Comparison of ENCODE assay signal across 12 cellular contexts in the genomic region with DNA sequence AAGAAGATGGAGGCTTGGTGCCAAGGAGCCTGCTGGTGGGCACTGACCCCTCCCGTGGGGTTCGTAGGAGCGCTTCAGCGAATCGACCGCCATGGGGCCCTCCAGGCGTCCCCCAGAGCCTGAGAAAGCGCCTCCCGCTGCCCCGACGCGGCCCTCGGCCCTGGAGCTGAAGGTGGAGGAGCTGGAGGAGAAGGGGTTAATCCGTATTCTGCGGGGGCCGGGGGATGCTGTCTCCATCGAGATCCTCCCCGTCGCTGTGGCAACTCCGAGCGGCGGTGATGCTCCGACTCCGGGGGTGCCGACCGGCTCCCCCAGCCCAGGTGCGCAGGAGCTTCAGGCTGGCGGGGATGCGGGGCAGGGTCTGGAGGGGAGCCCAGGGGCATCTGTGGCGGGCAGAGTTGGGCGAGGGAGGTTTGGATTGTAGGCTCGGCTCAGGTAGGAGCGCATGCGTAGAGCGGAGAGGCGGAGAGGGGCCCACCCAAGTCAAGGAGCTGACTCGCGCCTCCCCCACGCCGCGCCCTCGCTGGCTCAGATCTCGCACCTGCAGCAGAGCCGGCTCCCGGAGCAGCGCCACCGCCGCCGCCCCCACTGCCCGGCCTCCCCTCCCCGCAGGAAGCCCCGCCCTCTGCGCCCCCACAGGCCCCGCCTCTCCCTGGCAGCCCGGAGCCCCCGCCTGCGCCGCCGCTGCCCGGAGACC. TPM values are rescaled to one million over a fixed set of nuclear protein-coding genes. Genes with fewer than 3 reads are reported as not detected.
DNase-seq lines count a peak whose midpoint lies in the region; ATAC-seq and TF ChIP-seq lines count a peak whose summit lies in the region.
"Had no signal": no experiment of that assay in that cellular context is flagged by ENCODE, and none has a peak within 500 bp of the region (broad histone marks: within the 10 kb centered on the region; RNA-seq: fewer than 3 reads in every experiment).

No MANE protein-coding gene starts in this region.

- H3K4me1 ChIP-seq in thoracic aorta (ENCODE audit: control insufficient read depth in 1 of 2, low read depth in 2 of 2) = peaks cover 3 to 14% of the 10 kb centered on the region in 2 donors
- no peaks in the 10 kb centered on the region for H3K4me1 ChIP-seq in SJCRH30

- DNase-seq in NCI-H82 (lab: John Stamatoyannopoulos, UW) (peak; percentile 47), NCI-H82 treated with DMSO at 0.1 percent for 48 hours (lab: John Stamatoyannopoulos, UW; ENCODE audit: unreplicated experiment) (no peak), brain microvascular endothelial cell (no peak), kidney epithelial cell (ENCODE audit: low read depth) (no peak), thoracic aorta (ENCODE audit: low spot score) (no peak), SJCRH30 (no peak)
- DNase-seq: ACHN, T-helper 2 cell had no signal

- peaks cover 11% of the 10 kb centered on the region for H3K27me3 ChIP-seq in brain microvascular endothelial cell (replicated peaks)
- peaks cover 2% of the 10 kb centered on the region for H3K27me3 ChIP-seq in kidney epithelial cell (ENCODE audit: control insufficient read depth, insufficient read depth, low read length)
- no peaks in the 10 kb centered on the region for H3K27me3 ChIP-seq in thoracic aorta (replicated peaks; ENCODE audit: insufficient read depth)
- H3K27me3 ChIP-seq in SJCRH30 = no peaks in the 10 kb centered on the region

- H3K27ac ChIP-seq in brain microvascular endothelial cell (no peak overlapping the region), thoracic aorta (peak overlapping the region in 1 of 2 donors; percentile 22), SJCRH30 (no peak overlapping the region)
- H3K27ac ChIP-seq: HL-60 had no signal

- H3K9me3 ChIP-seq in thoracic aorta (no peaks in the 10 kb centered on the region), SJCRH30 (replicated peaks) (no peaks in the 10 kb centered on the region)

- no peak for TF ChIP-seq CTCF in brain microvascular endothelial cell (IDR thresholded peaks at IDR 0.05; ENCODE audit: low read depth, low read length, missing control alignments)
- TF ChIP-seq CTCF in kidney epithelial cell (IDR thresholded peaks at IDR 0.05; ENCODE audit: insufficient read depth, low read length, poor library complexity, severe bottlenecking) = no peak
- TF ChIP-seq CTCF in thoracic aorta (IDR thresholded peaks at IDR 0.05) = no peak

- no peaks in the 10 kb centered on the region for H3K36me3 ChIP-seq in brain microvascular endothelial cell (replicated peaks)
- no peaks in the 10 kb centered on the region for H3K36me3 ChIP-seq in kidney epithelial cell (ENCODE audit: control insufficient read depth, insufficient read depth, low read length)
- no peaks in the 10 kb centered on the region for H3K36me3 ChIP-seq in thoracic aorta
- no peaks in the 10 kb centered on the region for H3K36me3 ChIP-seq in SJCRH30

- ATAC-seq in thoracic aorta (ENCODE audit: insufficient number of reproducible peaks, low FRiP score, low read depth) = no peak
- ATAC-seq in HG02759 (IDR thresholded peaks at IDR 0.05; ENCODE audit: unreplicated experiment) = no peak
- ATAC-seq in GM21360 (IDR thresholded peaks at IDR 0.05; ENCODE audit: unreplicated experiment) = no peak

- in situ Hi-C loops in brain microvascular endothelial cell (cut with HindIII; ENCODE audit: low pct_ligation_motif_present, low sequenced_read_pairs) = no loop called here

- H3K4me3 ChIP-seq in brain microvascular endothelial cell (ENCODE audit: low read depth, low read length) (peak overlapping the region; percentile 17), kidney epithelial cell (ENCODE audit: low read depth, low read length) (peak overlapping the region; percentile 29), thoracic aorta (peak overlapping the region; percentile 31), SJCRH30 (no peak overlapping the region)

RNA-seq across cellular contexts. Expression of gene FMNL1, which starts 19.8 kb away (rescaled TPM):
- 26.0 and 27.5 TPM in 2 replicates for total RNA-seq in kidney epithelial cell
- 10 to 100 TPM; 31.4 to 37.2 TPM for total RNA-seq in thoracic aorta
- 0.91 and 1.1 TPM in 2 replicates for total RNA-seq in SJCRH30 (2014; rRNA removed; shearing (Covaris generic))

RNA-seq across cellular contexts. Expression of gene SPATA32, which starts 20.4 kb away (rescaled TPM):
- total RNA-seq in kidney epithelial cell (not detected in 2 replicates), thoracic aorta (not detected)
- 0.08 TPM in 1 of 2 replicates, not detected in the other for total RNA-seq in SJCRH30 (2014; rRNA removed; shearing (Covaris generic))
- total RNA-seq: occipital lobe had no signal

Comparison
In these comparisons a context has a peak if more than half of its experiments do, and no peak if none do; other contexts are left out.
1. RNA of gene FMNL1, which starts 19.8 kb away (total RNA-seq): 31.4 to 37.2 TPM in thoracic aorta and 26.0 to 27.5 TPM in kidney epithelial cell; 0.91 to 1.1 TPM in SJCRH30; every median in the first group is over 10 times any median in the second.